ENCODE assay signal across 9 cellular contexts in the genomic region with DNA sequence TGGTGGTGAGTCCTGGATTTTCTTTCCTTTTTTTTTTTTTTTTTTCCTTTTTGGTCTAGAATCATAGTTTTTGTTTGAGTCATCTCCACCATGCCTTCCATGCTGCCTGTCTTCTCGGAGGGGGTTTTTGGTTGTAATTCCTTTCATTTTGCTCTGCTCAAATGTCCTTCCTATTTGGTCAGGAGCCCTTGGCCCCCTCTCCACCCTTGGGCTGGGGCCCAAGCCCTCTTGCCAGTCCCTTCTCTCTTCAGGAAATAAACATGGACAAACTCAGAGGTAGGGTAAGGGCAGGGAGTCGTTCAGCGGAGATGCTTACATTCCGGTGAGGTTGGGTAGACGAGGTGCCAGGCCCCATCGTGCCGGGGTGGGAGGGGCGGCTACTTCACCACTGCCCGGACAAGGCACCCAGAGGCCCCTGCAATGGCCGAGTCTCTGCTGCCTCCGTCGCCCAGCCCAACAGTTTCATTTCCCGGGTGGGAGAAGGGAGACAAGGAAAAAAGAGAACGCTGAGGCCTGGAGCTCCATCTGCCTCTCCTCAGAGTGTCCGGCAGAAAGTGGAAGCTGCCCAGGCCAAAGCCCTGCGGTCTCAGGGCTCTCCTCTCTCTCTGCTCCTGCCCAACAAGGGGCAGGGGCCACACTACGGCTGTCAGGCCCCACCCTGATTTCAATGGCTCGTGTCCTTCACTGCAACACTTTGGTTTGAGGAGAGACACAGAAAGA. TPM values are rescaled to one million over a fixed set of nuclear protein-coding genes. Genes with fewer than 3 reads are reported as not detected.
DNase-seq lines count a peak whose midpoint lies in the region; ATAC-seq, FAIRE-seq and TF ChIP-seq lines count a peak whose summit lies in the region.
"Had no signal": no experiment of that assay in that cellular context is flagged by ENCODE, and none has a peak within 500 bp of the region (broad histone marks: within the 10 kb centered on the region; RNA-seq: fewer than 3 reads in every experiment).

No MANE protein-coding gene starts in this region.

- H3K36me3 ChIP-seq in ACC112 (ENCODE audit: insufficient read depth, low read length) (no peaks in the 10 kb centered on the region), right lobe of liver (no peaks in the 10 kb centered on the region)

- H3K27ac ChIP-seq in ACC112 (ENCODE audit: low read depth, low read length) = peak overlapping the region; percentile 60
- H3K27ac ChIP-seq in right lobe of liver = no peak overlapping the region

- ATAC-seq in right lobe of liver (peak; percentile 8 to 28 (median 17)), HG03342 (IDR thresholded peaks at IDR 0.05; ENCODE audit: unreplicated experiment) (no peak)

- TF ChIP-seq POLR2A in H54 (IDR thresholded peaks at IDR 0.05; ENCODE audit: low read depth, low read length) = peak; percentile 21; the same call in 1 of the 2 replicates
- no peak for TF ChIP-seq POLR2A in right lobe of liver (IDR thresholded peaks at IDR 0.05)

- 33% methylated on average over 6 of the region's 18 CpGs for WGBS in right lobe of liver (ENCODE audit: insufficient coverage, low coverage, low lambda C conversion rate, missing lambda C conversion rate)

- FAIRE-seq in H54 (lab: Jason Lieb, UNC) = no peak

- H3K9me3 ChIP-seq in right lobe of liver = no peaks in the 10 kb centered on the region

- H3K4me1 ChIP-seq in ACC112 (ENCODE audit: control insufficient read depth, insufficient read depth, low read length, unreplicated experiment) (peaks cover 20% of the 10 kb centered on the region), right lobe of liver (no peaks in the 10 kb centered on the region)

- H3K4me3 ChIP-seq in ACC112 (ENCODE audit: low read depth, low read length) = peak overlapping the region; percentile 55
- H3K4me3 ChIP-seq in right lobe of liver = no peak overlapping the region

- no peaks in the 10 kb centered on the region for H3K79me2 ChIP-seq in ACC112 (ENCODE audit: control insufficient read depth, insufficient read depth, low read length, unreplicated experiment)

- no peak for TF ChIP-seq CTCF in right lobe of liver (IDR thresholded peaks at IDR 0.05)

- peak; percentile 78 for DNase-seq in H54 (ENCODE audit: insufficient read length, low spot score)
- DNase-seq in amniotic epithelial cell (ENCODE audit: low read depth) = peak; percentile 74
- no peak for DNase-seq in right lobe of liver
- DNase-seq in GM19238 (ENCODE audit: insufficient read length, low spot score) = no peak
- no peak for DNase-seq in NCI-H510A (lab: John Stamatoyannopoulos, UW)
- no peak for DNase-seq in SHP77 (lab: John Stamatoyannopoulos, UW)
- DNase-seq: cortex of kidney had no signal

- intact Hi-C loops in right lobe of liver (cut with DNase I) = no loop called here

- H2AFZ ChIP-seq in ACC112 (ENCODE audit: low read length, unreplicated experiment) = peak overlapping the region; percentile 18

- no peaks in the 10 kb centered on the region for H3K27me3 ChIP-seq in ACC112 (ENCODE audit: insufficient read depth, low read length)
- no peaks in the 10 kb centered on the region for H3K27me3 ChIP-seq in right lobe of liver

RNA-seq across cellular contexts. Expression of a gene that starts 12.7 kb away (rescaled TPM):
- 1 to 10 TPM; 4.3 to 5.8 (median 4.7) TPM for total RNA-seq in right lobe of liver

RNA-seq across cellular contexts. Expression of a gene that starts 18.6 kb away (rescaled TPM):
- total RNA-seq in right lobe of liver = under 1 TPM in 4 of 6 experiments, not detected in 2; 0.15 to 0.42 (median 0.17) TPM

RNA-seq across cellular contexts. Expression of a gene that starts 43.6 kb away (rescaled TPM):
- 1 to 10 TPM in 3 of 6 experiments, under 1 TPM in 3; 0.18 to 3.0 (median 1.00) TPM for total RNA-seq in right lobe of liver

Comparison
In these comparisons a context has a peak if more than half of its experiments do, and no peak if none do; other contexts are left out.
1. DNase-seq: peak in H54 (single experiment) and amniotic epithelial cell (single experiment); none in right lobe of liver (0 of 3), GM19238 (single experiment), NCI-H510A (single experiment) and SHP77 (0 of 2).